1 cellular context compared by ENCODE assay signal in the genomic region with DNA sequence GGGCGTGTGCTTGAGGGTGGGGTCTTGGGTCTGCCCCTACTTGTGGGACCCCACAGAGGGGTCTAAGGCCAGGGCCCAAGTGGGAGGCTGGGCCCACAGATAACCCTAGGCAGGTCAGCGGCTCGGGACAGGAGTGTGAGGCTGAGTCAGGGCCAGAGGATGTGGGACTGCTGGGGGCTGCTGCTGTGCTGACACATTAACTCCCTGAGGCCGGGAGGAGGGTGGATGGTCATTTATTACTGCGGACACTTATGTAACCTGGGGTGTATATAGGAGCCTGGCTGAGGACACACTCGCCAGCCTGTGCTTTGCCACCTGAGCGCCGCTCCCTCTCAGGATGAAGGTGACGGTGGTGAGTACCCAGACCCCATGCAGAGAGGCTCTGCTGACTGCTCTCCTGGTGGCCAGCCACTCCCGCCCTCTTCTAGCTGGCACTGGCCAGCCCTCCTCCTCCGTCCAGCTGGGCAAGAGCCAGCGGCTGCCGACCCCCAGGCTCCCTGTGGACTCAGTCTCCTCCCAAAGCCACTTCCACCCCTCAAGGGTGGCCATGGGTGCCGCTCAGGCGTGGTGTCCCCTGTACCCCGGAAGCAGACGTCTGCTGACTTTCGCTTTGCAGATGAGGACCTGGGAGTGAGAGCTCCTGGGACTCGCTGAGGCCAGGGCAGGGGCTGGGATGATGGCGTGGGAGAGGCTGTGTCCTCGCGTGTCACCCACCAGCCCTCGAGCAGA.
A peak's percentile ranks its signal among the peaks of the same experiment; 100 is the strongest.
TF ChIP-seq lines count a peak whose summit lies in the region.

A gene (plus strand): TSS at position 299 of the 729 bp plus-strand sequence. CDS start 39 bp downstream, at position 338.

TF ChIP-seq in GM12878, 131 proteins besides CTCF, POLR2A, EP300 and RAD21:
- no peak for TF ChIP-seq NFXL1 (IDR thresholded peaks at IDR 0.05; ENCODE audit: borderline replicate concordance)
- TF ChIP-seq SIN3A (IDR thresholded peaks at IDR 0.05; ENCODE audit: low read depth, low read length) = no peak
- no peak for TF ChIP-seq MEF2A (IDR thresholded peaks at IDR 0.05; ENCODE audit: insufficient read depth, low read depth, low read length)
- peak; percentile 75 for TF ChIP-seq NR2C1 (IDR thresholded peaks at IDR 0.05)
- TF ChIP-seq ASH2L (IDR thresholded peaks at IDR 0.05; ENCODE audit: borderline replicate concordance, low read depth) = no peak
- TF ChIP-seq BMI1 (IDR thresholded peaks at IDR 0.05; ENCODE audit: borderline replicate concordance) = no peak
- TF ChIP-seq, protein P1, sequence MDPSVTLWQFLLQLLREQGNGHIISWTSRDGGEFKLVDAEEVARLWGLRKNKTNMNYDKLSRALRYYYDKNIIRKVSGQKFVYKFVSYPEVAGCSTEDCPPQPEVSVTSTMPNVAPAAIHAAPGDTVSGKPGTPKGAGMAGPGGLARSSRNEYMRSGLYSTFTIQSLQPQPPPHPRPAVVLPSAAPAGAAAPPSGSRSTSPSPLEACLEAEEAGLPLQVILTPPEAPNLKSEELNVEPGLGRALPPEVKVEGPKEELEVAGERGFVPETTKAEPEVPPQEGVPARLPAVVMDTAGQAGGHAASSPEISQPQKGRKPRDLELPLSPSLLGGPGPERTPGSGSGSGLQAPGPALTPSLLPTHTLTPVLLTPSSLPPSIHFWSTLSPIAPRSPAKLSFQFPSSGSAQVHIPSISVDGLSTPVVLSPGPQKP (IDR thresholded peaks at IDR 0.05; ENCODE audit: low read depth, low read length) = no peak
- TF ChIP-seq, protein P2, sequence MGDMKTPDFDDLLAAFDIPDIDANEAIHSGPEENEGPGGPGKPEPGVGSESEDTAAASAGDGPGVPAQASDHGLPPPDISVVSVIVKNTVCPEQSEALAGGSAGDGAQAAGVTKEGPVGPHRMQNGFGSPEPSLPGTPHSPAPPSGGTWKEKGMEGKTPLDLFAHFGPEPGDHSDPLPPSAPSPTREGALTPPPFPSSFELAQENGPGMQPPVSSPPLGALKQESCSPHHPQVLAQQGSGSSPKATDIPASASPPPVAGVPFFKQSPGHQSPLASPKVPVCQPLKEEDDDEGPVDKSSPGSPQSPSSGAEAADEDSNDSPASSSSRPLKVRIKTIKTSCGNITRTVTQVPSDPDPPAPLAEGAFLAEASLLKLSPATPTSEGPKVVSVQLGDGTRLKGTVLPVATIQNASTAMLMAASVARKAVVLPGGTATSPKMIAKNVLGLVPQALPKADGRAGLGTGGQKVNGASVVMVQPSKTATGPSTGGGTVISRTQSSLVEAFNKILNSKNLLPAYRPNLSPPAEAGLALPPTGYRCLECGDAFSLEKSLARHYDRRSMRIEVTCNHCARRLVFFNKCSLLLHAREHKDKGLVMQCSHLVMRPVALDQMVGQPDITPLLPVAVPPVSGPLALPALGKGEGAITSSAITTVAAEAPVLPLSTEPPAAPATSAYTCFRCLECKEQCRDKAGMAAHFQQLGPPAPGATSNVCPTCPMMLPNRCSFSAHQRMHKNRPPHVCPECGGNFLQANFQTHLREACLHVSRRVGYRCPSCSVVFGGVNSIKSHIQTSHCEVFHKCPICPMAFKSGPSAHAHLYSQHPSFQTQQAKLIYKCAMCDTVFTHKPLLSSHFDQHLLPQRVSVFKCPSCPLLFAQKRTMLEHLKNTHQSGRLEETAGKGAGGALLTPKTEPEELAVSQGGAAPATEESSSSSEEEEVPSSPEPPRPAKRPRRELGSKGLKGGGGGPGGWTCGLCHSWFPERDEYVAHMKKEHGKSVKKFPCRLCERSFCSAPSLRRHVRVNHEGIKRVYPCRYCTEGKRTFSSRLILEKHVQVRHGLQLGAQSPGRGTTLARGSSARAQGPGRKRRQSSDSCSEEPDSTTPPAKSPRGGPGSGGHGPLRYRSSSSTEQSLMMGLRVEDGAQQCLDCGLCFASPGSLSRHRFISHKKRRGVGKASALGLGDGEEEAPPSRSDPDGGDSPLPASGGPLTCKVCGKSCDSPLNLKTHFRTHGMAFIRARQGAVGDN (IDR thresholded peaks at IDR 0.05) = peak; percentile 69; the same call in 1 of the 2 replicates
